Comparison of ENCODE assay signal across 8 cellular contexts in the genomic region with DNA sequence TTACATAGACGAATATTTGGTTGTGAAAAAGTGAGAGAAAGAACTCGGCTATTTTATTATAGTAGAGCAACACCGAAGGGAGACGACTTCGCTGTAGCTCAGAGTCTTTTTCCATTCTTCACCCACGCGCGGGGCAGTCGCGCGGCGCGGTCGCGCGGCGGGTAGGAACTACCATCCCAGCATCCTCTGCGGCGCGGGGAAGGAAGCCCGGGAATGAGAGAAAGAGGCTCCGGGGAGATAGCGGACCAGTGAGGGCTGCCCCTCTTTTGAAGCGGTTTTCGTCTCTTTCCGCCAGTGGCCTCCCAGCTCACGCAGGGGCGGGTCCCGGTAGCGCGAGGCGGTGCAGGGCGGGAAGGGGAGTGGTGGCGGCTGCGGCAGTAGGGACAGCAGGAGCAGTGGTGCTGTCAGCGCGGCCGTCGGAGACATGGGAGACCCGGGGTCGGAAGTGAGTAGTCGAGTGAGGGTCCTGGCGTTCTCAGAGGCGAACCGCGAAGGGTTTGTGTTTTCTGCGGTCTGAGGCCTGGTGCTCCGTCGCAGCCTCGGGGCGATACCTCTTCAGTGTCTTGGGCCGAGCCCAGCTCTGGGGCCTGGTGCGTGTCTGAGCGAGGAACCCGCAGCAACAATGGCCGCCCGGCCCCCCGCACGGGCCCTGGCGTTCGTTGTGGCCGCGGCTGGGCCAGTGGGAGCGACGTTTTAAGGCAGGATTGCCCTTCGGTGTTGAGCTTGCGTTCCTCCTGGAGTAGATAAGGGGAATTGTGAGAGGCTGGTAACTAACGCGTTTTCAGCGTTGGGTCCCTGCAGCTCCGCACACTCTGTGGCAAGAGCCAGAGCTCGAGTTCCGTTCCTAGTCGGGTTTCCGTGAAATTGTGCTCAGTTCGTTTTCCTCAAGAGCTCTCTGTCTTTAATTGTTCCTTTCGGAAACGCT. TPM values are rescaled to one million over a fixed set of nuclear protein-coding genes. Genes with fewer than 3 reads are reported as not detected.
DNase-seq lines count a peak whose midpoint lies in the region; ATAC-seq and TF ChIP-seq lines count a peak whose summit lies in the region.
"Not testable (repeated sequence)": the region's sequence is repeated elsewhere in the genome, so short reads cannot be mapped to it uniquely, and the experiment has no call there.

A gene with protein sequence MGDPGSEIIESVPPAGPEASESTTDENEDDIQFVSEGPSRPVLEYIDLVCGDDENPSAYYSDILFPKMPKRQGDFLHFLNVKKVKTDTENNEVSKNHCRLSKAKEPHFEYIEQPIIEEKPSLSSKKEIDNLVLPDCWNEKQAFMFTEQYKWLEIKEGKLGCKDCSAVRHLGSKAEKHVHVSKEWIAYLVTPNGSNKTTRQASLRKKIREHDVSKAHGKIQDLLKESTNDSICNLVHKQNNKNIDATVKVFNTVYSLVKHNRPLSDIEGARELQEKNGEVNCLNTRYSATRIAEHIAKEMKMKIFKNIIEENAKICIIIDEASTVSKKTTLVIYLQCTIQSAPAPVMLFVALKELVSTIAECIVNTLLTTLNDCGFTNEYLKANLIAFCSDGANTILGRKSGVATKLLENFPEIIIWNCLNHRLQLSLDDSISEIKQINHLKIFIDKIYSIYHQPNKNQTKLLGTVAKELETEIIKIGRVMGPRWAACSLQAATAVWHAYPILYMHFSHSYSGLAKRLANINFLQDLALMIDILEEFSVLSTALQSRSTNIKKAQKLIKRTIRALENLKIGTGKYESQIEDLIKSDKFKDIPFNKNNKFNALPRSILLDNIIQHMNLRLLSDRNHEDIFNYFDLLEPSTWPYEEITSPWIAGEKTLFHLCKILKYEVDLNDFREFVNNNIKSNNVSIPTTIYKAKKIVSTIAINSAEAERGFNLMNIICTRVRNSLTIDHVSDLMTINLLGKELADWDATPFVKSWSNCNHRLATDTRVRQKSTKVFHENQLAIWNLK (plus strand): TSS at position 362 of the 925 bp plus-strand sequence. CDS start 63 bp downstream, at position 425.

- ATAC-seq in activated T-helper 17 cell treated with anti-CD3 and anti-CD28 coated beads, Interleukin-2, amount 50 U/mL, for 72 hours (replicated peaks) = peak; percentile 96

- peaks cover 39% of the 10 kb centered on the region for H3K36me3 Mint-ChIP-seq in activated T-helper 17 cell treated with anti-CD3 and anti-CD28 coated beads, Interleukin-2, amount 50 U/mL, for 72 hours (ENCODE audit: low read depth)
- peaks cover 38% of the 10 kb centered on the region for H3K36me3 Mint-ChIP-seq in nephron progenitor cell (ENCODE audit: low read depth)
- peaks cover 30% of the 10 kb centered on the region for H3K36me3 Mint-ChIP-seq in stimulated activated naive CD8-positive, alpha-beta T cell treated with anti-CD3 and anti-CD28 coated beads, Interleukin-15, Interleukin-2, amounts not matched to agents 100 ng/mL and 50 ng/mL, for 24 hours (ENCODE audit: low read depth)

- H3K27ac ChIP-seq in RWPE1 = peak within 1 kb of the TSS; percentile 83

- DNase-seq in Daoy (ENCODE audit: low read depth) = peak; percentile 97
- peak; percentile 67 for DNase-seq in GOT3 (lab: John Stamatoyannopoulos, UW)
- DNase-seq in LHCN-M2 (ENCODE audit: low read depth) = peak; percentile 91
- DNase-seq in RWPE1 (ENCODE audit: low spot score) = peak; percentile 77
- DNase-seq in fibroblast of peridontal ligament (ENCODE audit: extremely low read depth) = peak; percentile 82
- peak; percentile 85 for DNase-seq in nephron progenitor cell

- H3K9me3 Mint-ChIP-seq in activated T-helper 17 cell treated with anti-CD3 and anti-CD28 coated beads, Interleukin-2, amount 50 U/mL, for 72 hours; stimulated activated naive CD8-positive, alpha-beta T cell treated with anti-CD3 and anti-CD28 coated beads, Interleukin-15, Interleukin-2, amounts not matched to agents 100 ng/mL and 50 ng/mL, for 24 hours: not testable (repeated sequence)
- H3K9me3 Mint-ChIP-seq in nephron progenitor cell = peaks cover 23% of the 10 kb centered on the region

- H3K4me3 Mint-ChIP-seq in activated T-helper 17 cell treated with anti-CD3 and anti-CD28 coated beads, Interleukin-2, amount 50 U/mL, for 72 hours = peak within 1 kb of the TSS; percentile 94
- H3K4me3 Mint-ChIP-seq in nephron progenitor cell = peak within 1 kb of the TSS; percentile 91
- H3K4me3 Mint-ChIP-seq in stimulated activated naive CD8-positive, alpha-beta T cell treated with anti-CD3 and anti-CD28 coated beads, Interleukin-15, Interleukin-2, amounts not matched to agents 100 ng/mL and 50 ng/mL, for 24 hours = peak within 1 kb of the TSS; percentile 87

- not testable (repeated sequence) for TF ChIP-seq CTCF in RWPE1 (conservative IDR thresholded peaks at IDR 0.05; ENCODE audit: low read depth); nephron progenitor cell (IDR thresholded peaks at IDR 0.05)

- H3K4me1 Mint-ChIP-seq in activated T-helper 17 cell treated with anti-CD3 and anti-CD28 coated beads, Interleukin-2, amount 50 U/mL, for 72 hours = peaks cover 14% of the 10 kb centered on the region
- peaks cover 23% of the 10 kb centered on the region for H3K4me1 Mint-ChIP-seq in nephron progenitor cell
- peaks cover 25% of the 10 kb centered on the region for H3K4me1 Mint-ChIP-seq in stimulated activated naive CD8-positive, alpha-beta T cell treated with anti-CD3 and anti-CD28 coated beads, Interleukin-15, Interleukin-2, amounts not matched to agents 100 ng/mL and 50 ng/mL, for 24 hours (ENCODE audit: low read depth)

- not testable (repeated sequence) for H3K27me3 Mint-ChIP-seq in activated T-helper 17 cell treated with anti-CD3 and anti-CD28 coated beads, Interleukin-2, amount 50 U/mL, for 72 hours
- H3K27me3 Mint-ChIP-seq in nephron progenitor cell (ENCODE audit: low read depth, poor library complexity) = peaks cover 17% of the 10 kb centered on the region
- H3K27me3 Mint-ChIP-seq in stimulated activated naive CD8-positive, alpha-beta T cell treated with anti-CD3 and anti-CD28 coated beads, Interleukin-15, Interleukin-2, amounts not matched to agents 100 ng/mL and 50 ng/mL, for 24 hours = peaks cover 34% of the 10 kb centered on the region

- CTCF ChIA-PET in RWPE1 (lab: Yijun Ruan, JAX) = interaction anchor here (1.5 kb wide), 1 partner anchor 92 kb away, joined by 4 read pairs; a partner anchor contains a TSS

- POLR2A ChIA-PET in RWPE1 (lab: Yijun Ruan, JAX; ENCODE audit: low non-redundant PET) = not testable (repeated sequence)

- peak within 1 kb of the TSS; percentile 95 for H3K27ac Mint-ChIP-seq in activated T-helper 17 cell treated with anti-CD3 and anti-CD28 coated beads, Interleukin-2, amount 50 U/mL, for 72 hours
- H3K27ac Mint-ChIP-seq in nephron progenitor cell = peak within 1 kb of the TSS; percentile 94
- H3K27ac Mint-ChIP-seq in stimulated activated naive CD8-positive, alpha-beta T cell treated with anti-CD3 and anti-CD28 coated beads, Interleukin-15, Interleukin-2, amounts not matched to agents 100 ng/mL and 50 ng/mL, for 24 hours = peak within 1 kb of the TSS; percentile 88

RNA-seq across cellular contexts. Expression of the gene that starts here (rescaled TPM):
- 17.4 and 19.7 TPM in 2 replicates for total RNA-seq in Daoy (2014; rRNA removed; shearing (Covaris generic))
- total RNA-seq in LHCN-M2 (2014; rRNA removed) = 15.2 and 16.1 TPM in 2 replicates
- polyA plus RNA-seq in LHCN-M2 (2012) = 3.9 TPM
- total RNA-seq in activated T-helper 17 cell treated with anti-CD3 and anti-CD28 coated beads, Interleukin-2, amount 50 U/mL, for 72 hours = 10 to 100 TPM; 13.9 to 18.3 TPM

Comparison
In these comparisons a context has a peak if more than half of its experiments do, and no peak if none do; other contexts are left out.
1. Peak in every context shown above with its lines: DNase-seq, ATAC-seq and H3K27ac ChIP-seq.